10 cellular contexts compared by ENCODE assay signal in genomic region chr3:32815812-32816438, GRCh38. TPM values are rescaled to one million over a fixed set of nuclear protein-coding genes. Genes with fewer than 3 reads are reported as not detected.
DNase-seq lines count a peak whose midpoint lies in the region; FAIRE-seq and TF ChIP-seq lines count a peak whose summit lies in the region.
"Had no signal": no experiment of that assay in that cellular context is flagged by ENCODE, and none has a peak within 500 bp of the region (broad histone marks: within the 10 kb centered on the region; RNA-seq: fewer than 3 reads in every experiment).

No MANE protein-coding gene starts in this region.

- H3K9me3 ChIP-seq in H1 (ENCODE audit: insufficient read depth in 2 of 2, low read depth in 1 of 2, low read length in 1 of 2), result no peaks in the 10 kb centered on the region
- H3K9me3 ChIP-seq in neuron (ENCODE audit: low read length), result no peaks in the 10 kb centered on the region

- TF ChIP-seq EP300 in H1 (IDR thresholded peaks at IDR 0.05; ENCODE audit: borderline replicate concordance in 1 of 2, low read depth in 2 of 2, low read length in 2 of 2), result no peak

- H3K27ac Mint-ChIP-seq in IgD-negative memory B cell, result no peak overlapping the region

- no peak overlapping the region for H2BK15ac ChIP-seq in H1 (ENCODE audit: low read length)

- H3K23ac ChIP-seq in H1 (ENCODE audit: insufficient read length), result no peak overlapping the region

- H3K27me3 ChIP-seq in H1 (replicated peaks in 1 of 4; ENCODE audit: control insufficient read depth in 3 of 4, extremely low read depth in 1 of 4, insufficient read depth in 3 of 4, low read length in 3 of 4), result no peaks in the 10 kb centered on the region
- H3K27me3 ChIP-seq in neuron (ENCODE audit: insufficient read depth, low read length), result no peaks in the 10 kb centered on the region

- H3K36me3 ChIP-seq in H1 (ENCODE audit: control insufficient read depth in 2 of 4, insufficient read depth in 4 of 4, low read length in 3 of 4) (peaks cover 24 to 36% (median 28%) of the 10 kb centered on the region in 4 experiments), neuron (ENCODE audit: insufficient read depth, low read length) (peaks cover 10% of the 10 kb centered on the region)

- no peaks in the 10 kb centered on the region for H3K9me3 Mint-ChIP-seq in IgD-negative memory B cell

- peak overlapping the region; percentile 84 for H4K91ac ChIP-seq in H1 (replicated peaks; ENCODE audit: insufficient read length, low read length)

- peaks cover 9 to 27% (median 11%) of the 10 kb centered on the region in 4 experiments; a peak in 6 of 7 replicates for H3K4me1 ChIP-seq in H1 (replicated peaks in 1 of 4; ENCODE audit: control insufficient read depth in 3 of 4, insufficient read depth in 4 of 4, low read length in 3 of 4)
- peaks cover 46% of the 10 kb centered on the region for H3K4me1 ChIP-seq in neuron (ENCODE audit: insufficient read depth, low read length)

- DNase-seq in ELF-1 (ENCODE audit: low read depth, low spot score), result peak; percentile 60
- DNase-seq in H1 (ENCODE audit: low read depth in 1 of 2, low spot score in 2 of 2), result no peak
- DNase-seq in NCI-H1930 (lab: John Stamatoyannopoulos, UW), result no peak
- DNase-seq in SHP77 treated with DMSO at 0.1 percent for 48 hours (lab: John Stamatoyannopoulos, UW), result no peak
- DNase-seq in medulla oblongata (ENCODE audit: extremely low spot score), result no peak
- DNase-seq in stimulated activated CD4-positive, alpha-beta T cell treated with anti-CD3 and anti-CD28 coated beads, Interleukin-4, amount 100 ng/mL, for 1 hour, result no peak
- DNase-seq: NCI-H1417 treated with DMSO at 0.1 percent for 48 hours had no signal

- WGBS in H1 (ENCODE audit: extremely low coverage in 1 of 2, insufficient coverage in 1 of 2, insufficient read length in 1 of 2, insufficient replicate concordance in 2 of 2, low coverage in 1 of 2, low lambda C conversion rate in 2 of 2, missing lambda C conversion rate in 1 of 2), 2 experiments, result 1% methylated on average over 19 of the region's 22 CpGs; no CpG with 5 or more reads in 1 of the 2 experiments

- peak overlapping the region; percentile 86 for H3K18ac ChIP-seq in H1 (ENCODE audit: extremely low read depth, low read length)

- H3K4me2 ChIP-seq in H1 (ENCODE audit: insufficient read depth in 1 of 2, low read depth in 2 of 2, low read length in 2 of 2), result peak overlapping the region; percentile 74 to 75

- H3K56ac ChIP-seq in H1 (replicated peaks; ENCODE audit: insufficient read length, low read depth, low read length), result peak overlapping the region; percentile 66

- no peak for TF ChIP-seq CTCF in H1 (IDR thresholded peaks at IDR 0.05; ENCODE audit: control extremely low read depth in 1 of 3, insufficient read depth in 1 of 3, low read depth in 1 of 3, low read length in 3 of 3)

- peaks cover 40 to 84% of the 10 kb centered on the region in 2 experiments for H3K79me2 ChIP-seq in H1 (ENCODE audit: control insufficient read depth in 1 of 2, insufficient read depth in 2 of 2, low read length in 2 of 2)

- H4K8ac ChIP-seq in H1 (ENCODE audit: extremely low read depth, insufficient read depth, low read length), result peak overlapping the region; percentile 54; the same call in 1 of the 2 replicates

- H2AK5ac ChIP-seq in H1 (ENCODE audit: low read depth, low read length), result peak overlapping the region; percentile 7; the same call in 1 of the 2 replicates

- H2AFZ ChIP-seq in H1 (ENCODE audit: low read length) (no peak overlapping the region), neuron (ENCODE audit: low read depth, low read length) (peak overlapping the region; percentile 79)

- peak overlapping the region; percentile 46 to 94 (median 78) for H3K4me3 ChIP-seq in H1 (ENCODE audit: extremely low read depth in 1 of 4, insufficient read depth in 2 of 4, low read depth in 3 of 4, low read length in 4 of 4)
- peak overlapping the region; percentile 65 for H3K4me3 ChIP-seq in neuron (ENCODE audit: low read length)

- no peak for TF ChIP-seq POLR2A in H1 (IDR thresholded peaks at IDR 0.05; ENCODE audit: control extremely low read depth in 1 of 2, low read depth in 2 of 2, low read length in 2 of 2)

- no peak for FAIRE-seq in H1 (lab: Jason Lieb, UNC)

- H2BK5ac ChIP-seq in H1 (ENCODE audit: low read depth, low read length), result peak overlapping the region; percentile 93; the same call in 1 of the 2 replicates

- H3K9ac ChIP-seq in H1 (replicated peaks in 1 of 4; ENCODE audit: extremely low read depth in 1 of 4, low read depth in 3 of 4, low read length in 3 of 4), result peak overlapping the region; percentile 25 to 79 (median 63); a peak in 6 of 7 replicates

- peak overlapping the region; percentile 67; the same call in 1 of the 2 replicates for H2BK20ac ChIP-seq in H1 (ENCODE audit: low read length)

- H3K27ac ChIP-seq in H1 (ENCODE audit: low read depth, low read length), result peak overlapping the region; percentile 47
- H3K27ac ChIP-seq: epithelial cell of prostate had no signal

- H3K36me3 Mint-ChIP-seq in IgD-negative memory B cell, result no peaks in the 10 kb centered on the region

- peaks cover 5% of the 10 kb centered on the region; the same call in 1 of the 2 replicates for H3K23me2 ChIP-seq in H1 (ENCODE audit: low read depth, low read length)

- TF ChIP-seq RAD21 in H1 (IDR thresholded peaks at IDR 0.05 in 1 of 2, conservative IDR thresholded peaks at IDR 0.05 in 1 of 2; ENCODE audit: low read depth in 2 of 2, low read length in 2 of 2), result no peak

- H3K79me1 ChIP-seq in H1 (ENCODE audit: low read depth, low read length), result no peaks in the 10 kb centered on the region; the same call in 1 of the 2 replicates

- CTCF ChIA-PET in H1 (lab: Charles Lee; ENCODE audit: partially characterized antibody), result interaction anchor here (1.0 to 4.5 kb wide), 3 partner anchors 25 to 54 kb away, joined by 4 to 25 read pairs (median 5); no protein-coding TSS in a partner anchor

- peak overlapping the region; percentile 52 for H2BK120ac ChIP-seq in H1 (replicated peaks; ENCODE audit: low read depth, low read length)

- no peak overlapping the region for H3K14ac ChIP-seq in H1 (ENCODE audit: insufficient read length)

- H3K4ac ChIP-seq in H1 (replicated peaks; ENCODE audit: insufficient read length, low read depth, low read length), result peak overlapping the region; percentile 93

- peak overlapping the region; percentile 46 to 81 (median 60) for H3K4me3 Mint-ChIP-seq in IgD-negative memory B cell

- H4K20me1 ChIP-seq in H1 (replicated peaks in 1 of 2; ENCODE audit: control insufficient read depth in 1 of 2, insufficient read depth in 2 of 2, low read length in 2 of 2), result peaks cover 5 to 15% of the 10 kb centered on the region in 2 experiments

- peak overlapping the region; percentile 84 for H4K5ac ChIP-seq in H1 (ENCODE audit: insufficient read length, low read depth, low read length)

- peak overlapping the region; percentile 18; the same call in 1 of the 2 replicates for H2BK12ac ChIP-seq in H1 (ENCODE audit: low read depth, low read length)

- peaks cover 45% of the 10 kb centered on the region for H3K27me3 Mint-ChIP-seq in IgD-negative memory B cell

- peaks cover 12 to 21% (median 14%) of the 10 kb centered on the region in 3 donors for H3K4me1 Mint-ChIP-seq in IgD-negative memory B cell

- POLR2A ChIA-PET in H1 (lab: Charles Lee; ENCODE audit: partially characterized antibody), result interaction anchor here (0.7 to 15.1 kb wide), 36 partner anchors 8 to 131 kb away, joined by 3 to 230 read pairs (median 5); partner anchors contain the start of gene CNOT10

TF ChIP-seq in H1, 55 proteins besides CTCF, POLR2A, EP300 and RAD21:
- TF ChIP-seq EGR1 (IDR thresholded peaks at IDR 0.05; ENCODE audit: borderline replicate concordance, low read depth, low read length) (0 out of 2 replicates have a peak, but pooled peaks have one; percentile 18), ASH2L (IDR thresholded peaks at IDR 0.05; ENCODE audit: low read length) (peak; percentile 0), HDAC2 (IDR thresholded peaks at IDR 0.05; ENCODE audit: borderline replicate concordance in 1 of 2, low read depth in 2 of 2, low read length in 2 of 2) (no peak)

RNA-seq across cellular contexts. Expression of gene TRIM71, which starts 1.9 kb away (rescaled TPM):
- polyA plus RNA-seq in IgD-negative memory B cell (not detected), H1 (2011; rRNA removed) (53.7 and 69.5 TPM in 2 replicates)
- total RNA-seq in H1 (2021; fragmentation: NEBNext Ultra II Directional; extraction: Animal tissue kit (Norgen Biotek cat#: 25700)), result 293 and 296 TPM in 2 replicates
- 68.9 TPM for polyA plus RNA-seq in H1 (2011; cell fraction: cytosol; rRNA removed)
- polyA plus RNA-seq in H1 (2011; cell fraction: nucleus; rRNA removed), result 102 TPM
- polyA plus RNA-seq in H1 (2012, experiment 1 of 2), result 85.2 to 149 TPM (median 103 TPM) in 4 replicates
- 12.6 TPM for polyA plus RNA-seq in H1 (2012, experiment 2 of 2)
- 97.8 TPM for polyA plus RNA-seq in H1 (2013, experiment 1 of 2)
- 89.4 TPM for polyA plus RNA-seq in H1 (2013, experiment 2 of 2)
- 269 and 275 TPM in 2 replicates for polyA minus RNA-seq in H1 (2011; rRNA and poly(A)+ RNA removed)
- 280 TPM for polyA minus RNA-seq in H1 (2011; cell fraction: cytosol; rRNA and poly(A)+ RNA removed)
- 319 TPM for polyA minus RNA-seq in H1 (2011; cell fraction: nucleus; rRNA and poly(A)+ RNA removed)

Comparison
In these comparisons a context has a peak if more than half of its experiments do, and no peak if none do; other contexts are left out.
1. RNA of gene TRIM71, which starts 1.9 kb away (polyA plus RNA-seq): 12.6 to 149 TPM in H1; not detected in IgD-negative memory B cell (single experiment); every median in the first group is over 10 times any median in the second.